ENCODE assay signal across 16 cellular contexts in the genomic region with DNA sequence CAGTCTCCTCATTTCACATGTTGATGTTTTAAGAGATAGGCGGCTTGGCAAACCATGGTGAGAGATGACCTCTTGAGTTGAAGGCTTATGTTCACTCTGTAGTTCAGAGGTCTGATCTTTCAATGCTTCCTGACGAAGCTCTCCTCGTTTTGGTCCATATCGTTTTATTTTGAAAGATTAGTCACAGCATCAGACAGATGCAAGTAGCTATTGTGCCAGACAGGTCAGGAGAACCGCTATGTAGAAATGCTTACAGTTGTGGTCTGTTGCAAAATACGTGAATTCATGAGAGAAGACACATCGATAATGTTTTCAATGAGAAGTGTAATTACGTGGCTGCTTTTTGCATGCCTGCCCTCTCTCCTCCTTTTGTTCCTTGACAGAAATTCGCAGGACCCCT. TPM values are rescaled to one million over a fixed set of nuclear protein-coding genes. Genes with fewer than 3 reads are reported as not detected.
"Had no signal": no experiment of that assay in that cellular context is flagged by ENCODE, and none has a peak within 500 bp of the region (broad histone marks: within the 10 kb centered on the region; RNA-seq: fewer than 3 reads in every experiment).

No MANE protein-coding gene starts in this region.

- H3K4me1 Mint-ChIP-seq: activated CD4-positive, alpha-beta memory T cell treated with anti-CD3 and anti-CD28 coated beads, Interleukin-2, amount 10 ng/mL, durations not matched to agents 7 days and 5 days; WTC11 had no signal

- H3K27ac ChIP-seq: left ventricle myocardium inferior had no signal

- DNase-seq: activated CD4-positive, alpha-beta memory T cell treated with anti-CD3 and anti-CD28 coated beads, Interleukin-2, amount 10 ng/mL, durations not matched to agents 7 days and 5 days; activated CD4-positive, alpha-beta T cell treated with anti-CD3 and anti-CD28 coated beads for 4 hours; activated effector memory CD4-positive, alpha-beta T cell treated with anti-CD3 and anti-CD28 coated beads, Interleukin-2, amount 50 U/mL, for 16 hours; activated T-cell treated with anti-CD3 and anti-CD28 coated beads, Interleukin-2, amount 50 U/mL, for 48 hours; dorsolateral prefrontal cortex; erythroblast; left ventricle myocardium inferior; mucosa of descending colon; naive thymus-derived CD4-positive, alpha-beta T cell; stimulated activated CD4-positive, alpha-beta T cell treated with anti-CD3 and anti-CD28 coated beads, Interleukin-2, amount 100 ng/mL, for 48 hours; T-cell had no signal

- H3K27ac Mint-ChIP-seq: activated CD4-positive, alpha-beta memory T cell treated with anti-CD3 and anti-CD28 coated beads, Interleukin-2, amount 10 ng/mL, durations not matched to agents 7 days and 5 days; activated naive CD4-positive, alpha-beta T cell treated with anti-CD3 and anti-CD28 coated beads, Interleukin-2, amount 50 U/mL, for 24 hours; naive thymus-derived CD4-positive, alpha-beta T cell; stimulated activated memory B cell treated with anti-CD40 and anti-IgM and Interleukin-4, amounts not matched to agents 10 μg/mL and 1 μg/mL and 100 μg/mL, for 72 hours; T-cell; WTC11 had no signal

- H3K9me3 ChIP-seq: left ventricle myocardium inferior, mucosa of descending colon had no signal

- H3K36me3 ChIP-seq: left ventricle myocardium inferior had no signal

- H3K4me3 Mint-ChIP-seq: activated CD4-positive, alpha-beta memory T cell treated with anti-CD3 and anti-CD28 coated beads, Interleukin-2, amount 10 ng/mL, durations not matched to agents 7 days and 5 days; activated naive CD4-positive, alpha-beta T cell treated with anti-CD3 and anti-CD28 coated beads, Interleukin-2, amount 50 U/mL, for 24 hours; naive thymus-derived CD4-positive, alpha-beta T cell; stimulated activated memory B cell treated with anti-CD40 and anti-IgM and Interleukin-4, amounts not matched to agents 10 μg/mL and 1 μg/mL and 100 μg/mL, for 72 hours; T-cell; WTC11 had no signal

- FAIRE-seq: keratinocyte had no signal

- H3K36me3 Mint-ChIP-seq: activated naive CD4-positive, alpha-beta T cell treated with anti-CD3 and anti-CD28 coated beads, Interleukin-2, amount 50 U/mL, for 24 hours; stimulated activated memory B cell treated with anti-CD40 and anti-IgM and Interleukin-4, amounts not matched to agents 10 μg/mL and 1 μg/mL and 100 μg/mL, for 72 hours; T-cell had no signal

- H3K9me3 Mint-ChIP-seq: activated naive CD4-positive, alpha-beta T cell treated with anti-CD3 and anti-CD28 coated beads, Interleukin-2, amount 50 U/mL, for 24 hours had no signal

- H3K4me3 ChIP-seq: dorsolateral prefrontal cortex, left ventricle myocardium inferior, mucosa of descending colon had no signal

- ATAC-seq: naive thymus-derived CD4-positive, alpha-beta T cell; stimulated activated memory B cell treated with anti-CD40 and anti-IgM and Interleukin-4, amounts not matched to agents 10 μg/mL and 1 μg/mL and 100 μg/mL, for 72 hours; T-cell; WTC11 had no signal

- H3K27me3 Mint-ChIP-seq: activated CD4-positive, alpha-beta memory T cell treated with anti-CD3 and anti-CD28 coated beads, Interleukin-2, amount 10 ng/mL, durations not matched to agents 7 days and 5 days; activated naive CD4-positive, alpha-beta T cell treated with anti-CD3 and anti-CD28 coated beads, Interleukin-2, amount 50 U/mL, for 24 hours; naive thymus-derived CD4-positive, alpha-beta T cell; stimulated activated memory B cell treated with anti-CD40 and anti-IgM and Interleukin-4, amounts not matched to agents 10 μg/mL and 1 μg/mL and 100 μg/mL, for 72 hours had no signal

RNA-seq across cellular contexts. Expression of a gene that starts 47.5 kb away (rescaled TPM):
- total RNA-seq: activated CD4-positive, alpha-beta memory T cell treated with anti-CD3 and anti-CD28 coated beads, Interleukin-2, amount 10 ng/mL, durations not matched to agents 7 days and 5 days; chondrocyte; naive thymus-derived CD4-positive, alpha-beta T cell; WTC11 had no signal
- polyA plus RNA-seq: naive thymus-derived CD4-positive, alpha-beta T cell had no signal
